9 cellular contexts compared by ENCODE assay signal in the genomic region with DNA sequence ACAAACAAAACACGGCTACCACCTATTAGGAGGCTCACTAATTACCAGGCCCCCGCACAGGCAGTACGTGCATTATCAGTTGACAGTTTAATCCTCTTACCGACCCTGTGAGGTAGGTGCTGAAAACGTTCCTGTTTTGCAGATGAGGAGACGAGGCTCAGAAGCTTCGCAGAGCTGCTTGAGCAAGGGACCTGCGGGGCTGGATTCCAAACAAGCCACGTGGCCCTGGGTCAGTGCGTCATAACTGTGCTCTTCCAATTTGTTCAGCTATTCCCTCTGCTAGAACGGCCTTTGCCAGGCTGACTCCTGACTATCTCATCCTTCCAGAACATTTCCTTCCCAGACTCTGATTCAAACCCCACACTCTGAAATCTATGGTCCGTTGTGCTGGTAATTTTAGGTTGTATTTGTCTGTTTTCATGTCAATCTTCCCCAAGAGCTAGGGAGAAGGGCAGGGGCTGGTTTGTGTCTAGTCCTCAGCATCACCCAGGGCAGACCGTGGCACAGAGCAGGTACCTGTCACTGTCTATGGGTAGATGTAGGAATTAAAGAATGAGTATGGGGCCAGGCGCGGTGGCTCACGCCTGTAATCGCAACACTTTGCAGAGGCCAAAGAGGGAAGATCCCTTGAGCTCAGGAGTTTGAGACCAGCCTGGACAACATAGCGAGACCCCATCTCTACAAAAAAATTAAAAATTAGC. TPM values are rescaled to one million over a fixed set of nuclear protein-coding genes. Genes with fewer than 3 reads are reported as not detected.
DNase-seq lines count a peak whose midpoint lies in the region; ATAC-seq and TF ChIP-seq lines count a peak whose summit lies in the region.
"Had no signal": no experiment of that assay in that cellular context is flagged by ENCODE, and none has a peak within 500 bp of the region (broad histone marks: within the 10 kb centered on the region; RNA-seq: fewer than 3 reads in every experiment).

No MANE protein-coding gene starts in this region.

- no peaks in the 10 kb centered on the region for H3K27me3 ChIP-seq in hepatocyte
- no peaks in the 10 kb centered on the region for H3K27me3 ChIP-seq in sigmoid colon

- no peaks in the 10 kb centered on the region for H3K9me2 ChIP-seq in hepatocyte (replicated peaks; ENCODE audit: insufficient read depth)

- no peak overlapping the region for H3K4me3 Mint-ChIP-seq in stimulated activated effector memory CD8-positive, alpha-beta T cell treated with anti-CD3 and anti-CD28 coated beads, Interleukin-12 subunit alpha, Interleukin-12 subunit beta, amount 100 ng/mL, for 72 hours

- H3K36me3 ChIP-seq in hepatocyte (replicated peaks; ENCODE audit: insufficient read depth, low read depth) (no peaks in the 10 kb centered on the region), sigmoid colon (no peaks in the 10 kb centered on the region)

- H3K4me1 Mint-ChIP-seq in stimulated activated effector memory CD8-positive, alpha-beta T cell treated with anti-CD3 and anti-CD28 coated beads, Interleukin-12 subunit alpha, Interleukin-12 subunit beta, amount 100 ng/mL, for 72 hours, result peaks cover 7% of the 10 kb centered on the region

- intact Hi-C loops in sigmoid colon (cut with DNase I), result loop anchor here (1.0 kb wide), 1 partner anchor 15 kb away; no protein-coding TSS in a partner anchor

- TF ChIP-seq CTCF in astrocyte of the cerebellum (IDR thresholded peaks at IDR 0.05; ENCODE audit: low read depth, low read length, missing control alignments), result no peak
- no peak for TF ChIP-seq CTCF in hepatocyte (IDR thresholded peaks at IDR 0.05; ENCODE audit: poor library complexity)
- TF ChIP-seq CTCF in sigmoid colon (IDR thresholded peaks at IDR 0.05), result no peak

- peak; percentile 50 for DNase-seq in GM04504 (ENCODE audit: low read depth)
- peak; percentile 60 for DNase-seq in astrocyte of the cerebellum (ENCODE audit: low read depth)
- peak; percentile 74 for DNase-seq in hepatocyte (ENCODE audit: low spot score)
- peak; percentile 98 for DNase-seq in sigmoid colon
- no peak for DNase-seq in stimulated activated effector memory CD8-positive, alpha-beta T cell treated with anti-CD3 and anti-CD28 coated beads, Interleukin-12 subunit alpha, Interleukin-12 subunit beta, amount 100 ng/mL, for 72 hours (ENCODE audit: low spot score in 2 of 2)
- no peak for DNase-seq in cortex of kidney (lab: John Stamatoyannopoulos, UW)
- no peak for DNase-seq in germinal center (ENCODE audit: low spot score)

- H3K4me1 ChIP-seq in hepatocyte (ENCODE audit: insufficient read depth), result peaks cover 6% of the 10 kb centered on the region
- H3K4me1 ChIP-seq in sigmoid colon, result peaks cover 0 to 87% (median 82%) of the 10 kb centered on the region in 4 donors

- H3K4me3 ChIP-seq in astrocyte of the cerebellum (ENCODE audit: low read depth, low read length) (no peak overlapping the region), hepatocyte (no peak overlapping the region), sigmoid colon (no peak overlapping the region)
- H3K4me3 ChIP-seq: GM12878 had no signal

- no peaks in the 10 kb centered on the region for H3K36me3 Mint-ChIP-seq in stimulated activated effector memory CD8-positive, alpha-beta T cell treated with anti-CD3 and anti-CD28 coated beads, Interleukin-12 subunit alpha, Interleukin-12 subunit beta, amount 100 ng/mL, for 72 hours

- no peak overlapping the region for H2AFZ ChIP-seq in hepatocyte

- peak overlapping the region; percentile 81 for H3K27ac ChIP-seq in hepatocyte
- H3K27ac ChIP-seq in sigmoid colon, result peak overlapping the region; percentile 94 to 99 (median 97)

- H3K9me3 ChIP-seq in hepatocyte (ENCODE audit: low read depth) (no peaks in the 10 kb centered on the region), sigmoid colon (no peaks in the 10 kb centered on the region)

- in situ Hi-C loops in astrocyte of the cerebellum (cut with HindIII; ENCODE audit: low sequenced_read_pairs), result no loop called here

- TF ChIP-seq EP300 in sigmoid colon (IDR thresholded peaks at IDR 0.05), result peak; percentile 67 to 97 (median 79)

- no peak overlapping the region for H3K27ac Mint-ChIP-seq in stimulated activated effector memory CD8-positive, alpha-beta T cell treated with anti-CD3 and anti-CD28 coated beads, Interleukin-12 subunit alpha, Interleukin-12 subunit beta, amount 100 ng/mL, for 72 hours

- WGBS in hepatocyte (ENCODE audit: low lambda C conversion rate, missing lambda C conversion rate), result 55% methylated on average over 18 of the region's 18 CpGs
- 82 to 88% methylated on average over 18 of the region's 18 CpGs for WGBS in sigmoid colon, 2 donors

- peaks cover 3% of the 10 kb centered on the region for H3K9me3 Mint-ChIP-seq in stimulated activated effector memory CD8-positive, alpha-beta T cell treated with anti-CD3 and anti-CD28 coated beads, Interleukin-12 subunit alpha, Interleukin-12 subunit beta, amount 100 ng/mL, for 72 hours

- H3K79me2 ChIP-seq in hepatocyte, result peaks cover 52% of the 10 kb centered on the region

- no peak for ATAC-seq in stimulated activated effector memory CD8-positive, alpha-beta T cell treated with anti-CD3 and anti-CD28 coated beads, Interleukin-12 subunit alpha, Interleukin-12 subunit beta, amount 100 ng/mL, for 72 hours
- no peak for ATAC-seq in HG03175 (IDR thresholded peaks at IDR 0.05; ENCODE audit: unreplicated experiment)

- H3K4me2 ChIP-seq in hepatocyte, result no peak overlapping the region

- peaks cover 4% of the 10 kb centered on the region for H4K20me1 ChIP-seq in hepatocyte (ENCODE audit: insufficient read depth, poor library complexity, severe bottlenecking)

- TF ChIP-seq POLR2A in sigmoid colon (IDR thresholded peaks at IDR 0.05), result peak; percentile 11 to 24

RNA-seq across cellular contexts. Expression of gene TLDC2, which starts 28.8 kb away (rescaled TPM):
- total RNA-seq in hepatocyte (1.6 and 2.9 TPM in 2 replicates), sigmoid colon (under 1 TPM in 1 of 4 donors, not detected in 3; 0.36 TPM)
- polyA plus RNA-seq in hepatocyte (0.68 and 1.2 TPM in 2 replicates), sigmoid colon (10 to 100 TPM; 14.6 to 25.8 (median 24.3) TPM)

Comparison
In these comparisons a context has a peak if more than half of its experiments do, and no peak if none do; other contexts are left out.
1. DNase-seq: peak in GM04504 (single experiment), astrocyte of the cerebellum (single experiment), hepatocyte (single experiment) and sigmoid colon (single experiment); none in stimulated activated effector memory CD8-positive, alpha-beta T cell treated with anti-CD3 and anti-CD28 coated beads, Interleukin-12 subunit alpha, Interleukin-12 subunit beta, amount 100 ng/mL, for 72 hours (0 of 2), cortex of kidney (single experiment) and germinal center (single experiment).